8 cellular contexts compared by ENCODE assay signal in the genomic region with DNA sequence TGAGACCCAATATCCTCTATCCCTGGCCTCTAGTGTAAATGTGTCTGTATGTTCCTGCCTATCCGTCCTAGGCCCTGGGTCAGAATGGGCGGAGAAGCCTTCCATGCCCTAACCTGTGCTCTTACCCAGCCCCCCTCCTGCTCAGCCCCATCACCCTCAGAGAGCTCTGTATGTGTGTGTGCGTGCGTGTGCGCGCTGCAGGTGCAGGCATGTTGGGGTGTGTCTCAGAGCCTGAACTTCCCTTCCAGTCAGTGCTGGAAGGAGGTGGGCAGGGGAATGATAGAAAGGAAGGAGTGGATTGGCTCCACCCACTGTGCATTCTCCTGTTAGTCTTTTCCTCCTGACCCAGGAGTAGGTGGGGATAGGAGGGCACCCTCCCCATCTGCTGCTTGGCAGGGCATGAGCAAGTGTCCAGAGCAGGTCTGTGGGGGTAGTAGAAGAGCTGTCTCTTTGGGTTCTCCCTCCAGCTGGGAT. TPM values are rescaled to one million over a fixed set of nuclear protein-coding genes. Genes with fewer than 3 reads are reported as not detected.
DNase-seq lines count a peak whose midpoint lies in the region; ATAC-seq and TF ChIP-seq lines count a peak whose summit lies in the region.

No MANE protein-coding gene starts in this region.

- peak overlapping the region in 5 of 11 experiments; percentile 22 to 99 (median 29); a peak in 7 of 22 replicates for H3K4me2 ChIP-seq in BLaER1 treated with 17β-estradiol and CSF1 and Interleukin-3, amounts not matched to agents 10 nM and 100 nM

- CTCF ChIA-PET in HEK293 (lab: Yijun Ruan, JAX) = interaction anchor here (3.1 to 6.0 kb wide), 3 partner anchors 16 to 27 kb away, joined by 15 to 43 read pairs (median 38); partner anchors contain the start of genes NEMP1 and STAT6
- CTCF ChIA-PET in activated CD8-positive, alpha-beta T cell treated with anti-CD3 and anti-CD28 coated beads, Interleukin-2, amount 10 ng/mL, durations not matched to agents 7 days and 5 days (lab: Charles Lee) = interaction anchor here (12.4 to 18.4 kb wide), 2 partner anchors 11 to 26 kb away, joined by 190 to 233 read pairs; partner anchors contain the start of gene STAT6

- intact Hi-C loops in left lung (cut with DNase I) = no loop called here

- DNase-seq in activated CD8-positive, alpha-beta T cell treated with anti-CD3 and anti-CD28 coated beads, Interleukin-2, amount 10 ng/mL, durations not matched to agents 7 days and 5 days = no peak
- DNase-seq in left lung (no peak), SIG-M5 (lab: John Stamatoyannopoulos, UW) (no peak), cortex of kidney (lab: John Stamatoyannopoulos, UW) (no peak)
- DNase-seq in stimulated activated naive CD4-positive, alpha-beta T cell treated with Interleukin-2 at 50 U/mL for 16 hours (lab: John Stamatoyannopoulos, UW) = no peak

- no peaks in the 10 kb centered on the region for H3K9me3 Mint-ChIP-seq in activated CD8-positive, alpha-beta T cell treated with anti-CD3 and anti-CD28 coated beads, Interleukin-2, amount 10 ng/mL, durations not matched to agents 7 days and 5 days (ENCODE audit: insufficient read depth)

- no peak overlapping the region for H3K4me3 ChIP-seq in BLaER1 treated with 17β-estradiol and CSF1 and Interleukin-3, amounts not matched to agents 10 nM and 100 nM
- H3K4me3 ChIP-seq in HEK293 (ENCODE audit: low read depth, low read length) (no peak overlapping the region), left lung (no peak overlapping the region)

- TF ChIP-seq CTCF in HEK293 (tag by site-specific recombination; IDR thresholded peaks at IDR 0.05) = no peak
- TF ChIP-seq CTCF in left lung (IDR thresholded peaks at IDR 0.05) = no peak

- peak overlapping the region in 7 of 11 experiments; percentile 12 to 80 (median 31); a peak in 10 of 22 replicates for H3K27ac ChIP-seq in BLaER1 treated with 17β-estradiol and CSF1 and Interleukin-3, amounts not matched to agents 10 nM and 100 nM
- H3K27ac ChIP-seq in HEK293 (ENCODE audit: extremely low read depth, low read depth, low read length) (no peak overlapping the region), left lung (no peak overlapping the region)

- peaks cover 75 to 100% (median 90%) of the 10 kb centered on the region in 10 experiments for H3K4me1 ChIP-seq in BLaER1 treated with 17β-estradiol and CSF1 and Interleukin-3, amounts not matched to agents 10 nM and 100 nM
- H3K4me1 ChIP-seq in HEK293 (ENCODE audit: control insufficient read depth, insufficient read depth, low read length) (no peaks in the 10 kb centered on the region), left lung (peaks cover 19 to 56% of the 10 kb centered on the region in 2 donors)

- ATAC-seq in activated CD8-positive, alpha-beta T cell treated with anti-CD3 and anti-CD28 coated beads, Interleukin-2, amount 10 ng/mL, durations not matched to agents 7 days and 5 days = no peak
- ATAC-seq in left lung (peak; percentile 13), HG03432 (IDR thresholded peaks at IDR 0.05; ENCODE audit: unreplicated experiment) (no peak)

- H3K36me3 Mint-ChIP-seq in activated CD8-positive, alpha-beta T cell treated with anti-CD3 and anti-CD28 coated beads, Interleukin-2, amount 10 ng/mL, durations not matched to agents 7 days and 5 days (ENCODE audit: low read depth) = peaks cover 67% of the 10 kb centered on the region

- H3K9me3 ChIP-seq in BLaER1 treated with 17β-estradiol and CSF1 and Interleukin-3, amounts not matched to agents 10 nM and 100 nM (replicated peaks in 1 of 11) = no peaks in the 10 kb centered on the region
- H3K9me3 ChIP-seq in HEK293 (ENCODE audit: control insufficient read depth, insufficient read depth, low read depth, low read length) = no peaks in the 10 kb centered on the region
- H3K9me3 ChIP-seq in left lung = no peaks in the 10 kb centered on the region

- H3K27me3 Mint-ChIP-seq in activated CD8-positive, alpha-beta T cell treated with anti-CD3 and anti-CD28 coated beads, Interleukin-2, amount 10 ng/mL, durations not matched to agents 7 days and 5 days (ENCODE audit: low read depth) = no peaks in the 10 kb centered on the region

- peaks cover 51% of the 10 kb centered on the region for H3K4me1 Mint-ChIP-seq in activated CD8-positive, alpha-beta T cell treated with anti-CD3 and anti-CD28 coated beads, Interleukin-2, amount 10 ng/mL, durations not matched to agents 7 days and 5 days (ENCODE audit: low read depth)

- H3K9ac ChIP-seq in BLaER1 treated with 17β-estradiol and CSF1 and Interleukin-3, amounts not matched to agents 10 nM and 100 nM = peak overlapping the region in 7 of 11 experiments; percentile 14 to 71 (median 47); a peak in 7 of 22 replicates

- H3K27me3 ChIP-seq in BLaER1 treated with 17β-estradiol and CSF1 and Interleukin-3, amounts not matched to agents 10 nM and 100 nM = no peaks in the 10 kb centered on the region
- no peaks in the 10 kb centered on the region for H3K27me3 ChIP-seq in left lung

- POLR2A ChIA-PET in HEK293 (lab: Yijun Ruan, JAX) = no interaction called here
- POLR2A ChIA-PET in activated CD8-positive, alpha-beta T cell treated with anti-CD3 and anti-CD28 coated beads, Interleukin-2, amount 10 ng/mL, durations not matched to agents 7 days and 5 days (lab: Charles Lee) = interaction anchor here (1.3 to 8.0 kb wide), 3 partner anchors 10 to 18 kb away, joined by 4 to 77 read pairs (median 8); partner anchors contain the start of genes NEMP1 and STAT6

- no peak overlapping the region for H3K4me3 Mint-ChIP-seq in activated CD8-positive, alpha-beta T cell treated with anti-CD3 and anti-CD28 coated beads, Interleukin-2, amount 10 ng/mL, durations not matched to agents 7 days and 5 days

- H4K20me1 ChIP-seq in BLaER1 treated with 17β-estradiol and CSF1 and Interleukin-3, amounts not matched to agents 10 nM and 100 nM = peaks cover 29 to 99% (median 84%) of the 10 kb centered on the region in 11 experiments

- peaks cover 87 to 97% (median 94%) of the 10 kb centered on the region in 11 experiments for H3K36me3 ChIP-seq in BLaER1 treated with 17β-estradiol and CSF1 and Interleukin-3, amounts not matched to agents 10 nM and 100 nM
- H3K36me3 ChIP-seq in HEK293 (ENCODE audit: control insufficient read depth in 2 of 2, insufficient read depth in 1 of 2, low read length in 2 of 2) (peaks cover 0 to 59% of the 10 kb centered on the region in 2 experiments; a peak in 1 of 3 replicates), left lung (peaks cover 0 to 94% of the 10 kb centered on the region in 2 donors)

- peak overlapping the region; percentile 62 for H3K27ac Mint-ChIP-seq in activated CD8-positive, alpha-beta T cell treated with anti-CD3 and anti-CD28 coated beads, Interleukin-2, amount 10 ng/mL, durations not matched to agents 7 days and 5 days

TF ChIP-seq in HEK293, 187 proteins besides CTCF, POLR2A, EP300 and RAD21 (continues in another document):
- TF ChIP-seq KLF9 (tag by site-specific recombination; IDR thresholded peaks at IDR 0.05; ENCODE audit: low read depth) (no peak), KLF1 (tag by site-specific recombination; IDR thresholded peaks at IDR 0.05) (peak; percentile 17; the same call in 1 of the 2 replicates), ZNF600 (tag by site-specific recombination; IDR thresholded peaks at IDR 0.05) (peak; percentile 20; the same call in 1 of the 2 replicates), ZFHX2 (tag by site-specific recombination; conservative IDR thresholded peaks at IDR 0.05) (peak; percentile 73), ZBTB48 (tag by site-specific recombination; IDR thresholded peaks at IDR 0.05) (peak; percentile 44; the same call in 1 of the 2 replicates), OSR2 (tag by site-specific recombination; IDR thresholded peaks at IDR 0.05) (no peak), ZNF391 (tag by site-specific recombination; IDR thresholded peaks at IDR 0.05; ENCODE audit: borderline replicate concordance, low read depth) (no peak), ZNF473 (tag by site-specific recombination; IDR thresholded peaks at IDR 0.05) (no peak), ZNF239 (tag by site-specific recombination; IDR thresholded peaks at IDR 0.05) (no peak), ZNF76 (tag by site-specific recombination; IDR thresholded peaks at IDR 0.05; ENCODE audit: borderline replicate concordance, low read depth) (no peak), ZNF621 (tag by site-specific recombination; IDR thresholded peaks at IDR 0.05) (no peak), ZNF184 (tag by site-specific recombination; IDR thresholded peaks at IDR 0.05) (no peak), SP2 (tag by site-specific recombination; IDR thresholded peaks at IDR 0.05) (peak; percentile 19; the same call in 1 of the 2 replicates), KLF17 (tag by site-specific recombination; IDR thresholded peaks at IDR 0.05) (0 out of 2 replicates have a peak, but pooled peaks have one; percentile 43)

RNA-seq across cellular contexts. Expression of gene NAB2, which starts 7.2 kb away (rescaled TPM):
- total RNA-seq in activated CD8-positive, alpha-beta T cell treated with anti-CD3 and anti-CD28 coated beads, Interleukin-2, amount 10 ng/mL, durations not matched to agents 7 days and 5 days = 10 to 100 TPM; 12.9 to 13.7 TPM
- 10 to 100 TPM; 28.4 to 40.1 TPM for total RNA-seq in left lung

RNA-seq across cellular contexts. Expression of gene STAT6, which starts 15.0 kb away (rescaled TPM):
- total RNA-seq in activated CD8-positive, alpha-beta T cell treated with anti-CD3 and anti-CD28 coated beads, Interleukin-2, amount 10 ng/mL, durations not matched to agents 7 days and 5 days = 100 to 1,000 TPM; 189 TPM
- total RNA-seq in left lung = 100 to 1,000 TPM; 200 to 237 TPM

RNA-seq across cellular contexts. Expression of gene NEMP1, which starts 17.5 kb away (rescaled TPM):
- total RNA-seq in activated CD8-positive, alpha-beta T cell treated with anti-CD3 and anti-CD28 coated beads, Interleukin-2, amount 10 ng/mL, durations not matched to agents 7 days and 5 days = 10 to 100 TPM; 56.4 to 56.9 TPM
- total RNA-seq in left lung = 10 to 100 TPM; 16.4 to 17.9 TPM

RNA-seq across cellular contexts. Expression of gene LRP1, which starts 32.1 kb away (rescaled TPM):
- under 1 TPM; 0.39 to 0.40 TPM for total RNA-seq in activated CD8-positive, alpha-beta T cell treated with anti-CD3 and anti-CD28 coated beads, Interleukin-2, amount 10 ng/mL, durations not matched to agents 7 days and 5 days
- total RNA-seq in left lung = 100 to 1,000 TPM; 228 to 325 TPM

RNA-seq across cellular contexts. Expression of gene MYO1A, which starts 46.2 kb away (rescaled TPM):
- total RNA-seq in activated CD8-positive, alpha-beta T cell treated with anti-CD3 and anti-CD28 coated beads, Interleukin-2, amount 10 ng/mL, durations not matched to agents 7 days and 5 days = 1 to 10 TPM; 1.3 to 1.4 TPM
- total RNA-seq in left lung = under 1 TPM; 0.26 to 0.29 TPM

Comparison
In these comparisons a context has a peak if more than half of its experiments do, and no peak if none do; other contexts are left out.
1. H3K27ac ChIP-seq: peak in BLaER1 treated with 17β-estradiol and CSF1 and Interleukin-3, amounts not matched to agents 10 nM and 100 nM (7 of 11); none in HEK293 (single experiment) and left lung (0 of 2).